9 cellular contexts compared by ENCODE assay signal in the genomic region with DNA sequence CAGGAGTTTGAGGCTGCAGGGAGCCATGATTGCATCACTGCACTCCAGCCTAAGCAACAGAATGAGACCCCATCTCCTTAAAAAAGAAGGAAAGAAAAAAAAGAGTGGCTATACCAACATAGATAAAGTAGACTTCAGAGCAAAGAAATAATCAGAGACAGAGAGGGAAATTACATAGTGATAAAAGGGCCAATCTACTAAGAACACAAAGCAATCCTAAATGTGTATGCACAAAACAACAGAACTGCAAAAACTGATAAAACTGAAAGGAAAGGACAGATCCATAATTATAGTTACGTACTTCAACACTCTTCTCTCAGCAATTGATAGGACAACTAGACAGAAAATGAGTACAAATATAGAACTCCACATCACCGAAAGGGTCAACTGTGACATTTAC. TPM values are rescaled to one million over a fixed set of nuclear protein-coding genes. Genes with fewer than 3 reads are reported as not detected.
"Had no signal": no experiment of that assay in that cellular context is flagged by ENCODE, and none has a peak within 500 bp of the region (broad histone marks: within the 10 kb centered on the region; RNA-seq: fewer than 3 reads in every experiment).

No MANE protein-coding gene starts in this region.

- H3K4me3 ChIP-seq: GM12878 had no signal

- FAIRE-seq: G401.6, GM12878, GM12891, GM12892, GM18507, GM19239 had no signal

- ATAC-seq: GM12878 had no signal

- DNase-seq: GDM1, GF-D8 had no signal

RNA-seq across cellular contexts. Expression of a gene that starts 17.8 kb away (rescaled TPM):
- total RNA-seq: G401, GM12878 had no signal

RNA-seq across cellular contexts. Expression of a gene that starts 36.4 kb away (rescaled TPM):
- total RNA-seq: G401 had no signal
